Comparison of ENCODE assay signal across 20 cellular contexts in the genomic region with DNA sequence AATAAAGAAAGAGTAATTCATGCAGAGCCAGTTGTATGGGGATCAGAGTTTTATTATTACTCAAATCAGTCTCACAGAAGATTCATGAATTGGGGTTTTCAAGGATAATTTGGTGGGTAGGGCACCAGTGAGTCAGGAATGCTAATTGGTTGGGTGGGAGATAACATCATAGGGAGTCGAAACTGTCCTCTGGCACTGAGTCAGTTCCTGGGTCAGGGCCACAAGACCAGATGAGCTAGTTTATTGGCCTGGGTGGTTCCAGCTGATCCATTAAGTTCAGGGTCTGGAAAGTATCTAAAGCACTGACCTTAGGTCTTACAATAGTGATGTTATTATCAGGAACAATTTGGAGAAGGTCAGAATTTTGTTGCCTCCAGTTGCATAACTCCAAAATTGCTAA.
DNase-seq lines count a peak whose midpoint lies in the region; ATAC-seq and TF ChIP-seq lines count a peak whose summit lies in the region.
"Had no signal": no experiment of that assay in that cellular context is flagged by ENCODE, and none has a peak within 500 bp of the region (broad histone marks: within the 10 kb centered on the region; RNA-seq: fewer than 3 reads in every experiment).

No MANE protein-coding gene starts in this region.

- no peaks in the 10 kb centered on the region for H3K36me3 ChIP-seq in SK-N-SH (replicated peaks in 1 of 2; ENCODE audit: control insufficient read depth in 1 of 2, insufficient read depth in 2 of 2, low read length in 1 of 2)
- H3K36me3 ChIP-seq: BLaER1, HAP-1 had no signal

- no peak overlapping the region for H3K9ac ChIP-seq in SK-N-SH
- H3K9ac ChIP-seq: BLaER1 had no signal

- POLR2A ChIA-PET in SK-N-SH (lab: Yijun Ruan, JAX) = no interaction called here

- no peaks in the 10 kb centered on the region for H3F3A ChIP-seq in SK-N-SH (replicated peaks; ENCODE audit: insufficient read depth)

- TF ChIP-seq RAD21 in SK-N-SH (IDR thresholded peaks at IDR 0.05; ENCODE audit: low read length) = no peak

- WGBS in SK-N-SH (ENCODE audit: low lambda C conversion rate) = 17% methylated on average over 1 of the region's 1 CpG

- no peaks in the 10 kb centered on the region for H3K4me1 ChIP-seq in SK-N-SH (ENCODE audit: control insufficient read depth in 1 of 2, insufficient read depth in 2 of 2, low read depth in 1 of 2, low read length in 1 of 2)
- H3K4me1 ChIP-seq: BLaER1 had no signal

- no peak overlapping the region for H3K27ac ChIP-seq in SK-N-SH (ENCODE audit: low read depth in 2 of 2, low read length in 1 of 2)
- H3K27ac ChIP-seq: 22Rv1, BLaER1, HL-60 had no signal

- no peaks in the 10 kb centered on the region for H3K9me3 ChIP-seq in SK-N-SH
- H3K9me3 ChIP-seq: BLaER1, HAP-1 had no signal

- H3K4me2 ChIP-seq in SK-N-SH = no peak overlapping the region
- H3K4me2 ChIP-seq: BLaER1 had no signal

- H2AFZ ChIP-seq in SK-N-SH (ENCODE audit: low read depth) = no peak overlapping the region

- ATAC-seq in SK-N-SH treated with all-trans-retinoic acid at 6 μM for 48 hours = no peak
- ATAC-seq in HG02884 (IDR thresholded peaks at IDR 0.05; ENCODE audit: unreplicated experiment) = no peak
- ATAC-seq in GM19023 (IDR thresholded peaks at IDR 0.05; ENCODE audit: unreplicated experiment) = no peak
- ATAC-seq: CD8-positive, alpha-beta T cell; K562; Panc1; Right ventricle myocardium inferior had no signal

- H3K79me2 ChIP-seq in SK-N-SH (ENCODE audit: insufficient read depth) = no peaks in the 10 kb centered on the region

- TF ChIP-seq CTCF in SK-N-SH (IDR thresholded peaks at IDR 0.05) = no peak

- H3K27me3 ChIP-seq in SK-N-SH (ENCODE audit: insufficient read depth) = no peaks in the 10 kb centered on the region
- H3K27me3 ChIP-seq: BLaER1 had no signal

- CTCF ChIA-PET in SK-N-SH (lab: Yijun Ruan, JAX) = no interaction called here

- DNase-seq in SK-N-SH = no peak
- peak; percentile 5 for DNase-seq in T1000 (lab: John Stamatoyannopoulos, UW)
- peak; percentile 2 for DNase-seq in glomerular visceral epithelial cell (ENCODE audit: extremely low spot score)
- DNase-seq in amniotic stem cell (lab: John Stamatoyannopoulos, UW) = no peak
- DNase-seq in amygdala (lab: John Stamatoyannopoulos, UW) = no peak
- DNase-seq: CD8-positive, alpha-beta T cell; DMS79; NCI-H1436 treated with DMSO at 0.1 percent for 48 hours; NCI-H2029 treated with DMSO at 0.1 percent for 48 hours; NCI-H524 had no signal

- no peak overlapping the region for H3K4me3 ChIP-seq in SK-N-SH (ENCODE audit: low read depth in 2 of 2, low read length in 1 of 2)
- H3K4me3 ChIP-seq: BLaER1, HAP-1, K562 had no signal

- no peaks in the 10 kb centered on the region for H4K20me1 ChIP-seq in SK-N-SH (ENCODE audit: insufficient read depth)
- H4K20me1 ChIP-seq: BLaER1 had no signal

- no peaks in the 10 kb centered on the region for H3K9me2 ChIP-seq in SK-N-SH

- no peak for TF ChIP-seq EP300 in SK-N-SH (IDR thresholded peaks at IDR 0.05; ENCODE audit: borderline replicate concordance in 1 of 2, low read depth in 1 of 2, low read length in 1 of 2)

TF ChIP-seq in SK-N-SH treated with all-trans-retinoic acid at 6 μM for 48 hours, 23 proteins besides CTCF, POLR2A, EP300 and RAD21:
- peak; percentile 39; the same call in 1 of the 2 replicates for TF ChIP-seq ISL1 (CRISPR knock-in tag; IDR thresholded peaks at IDR 0.05)
- no peak for TF ChIP-seq CSDC2 (CRISPR knock-in tag; IDR thresholded peaks at IDR 0.05)

TF ChIP-seq in SK-N-SH, 30 proteins besides CTCF, POLR2A, EP300 and RAD21:
- TF ChIP-seq SMC3 (IDR thresholded peaks at IDR 0.05; ENCODE audit: low read depth, low read length) (no peak), FOXM1 (IDR thresholded peaks at IDR 0.05; ENCODE audit: low read depth) (no peak), MXI1 (IDR thresholded peaks at IDR 0.05; ENCODE audit: low read depth, low read length) (no peak), TAF1 (IDR thresholded peaks at IDR 0.05; ENCODE audit: borderline replicate concordance, low read depth, low read length) (no peak), EZH2phosphoT487 (IDR thresholded peaks at IDR 0.05; ENCODE audit: borderline replicate concordance, low read depth) (no peak), GATA2 (CRISPR knock-in tag; IDR thresholded peaks at IDR 0.05) (no peak), NFIC (IDR thresholded peaks at IDR 0.05; ENCODE audit: borderline replicate concordance) (no peak), TEAD4 (IDR thresholded peaks at IDR 0.05; ENCODE audit: borderline replicate concordance, insufficient read depth) (no peak), MAX (IDR thresholded peaks at IDR 0.05; ENCODE audit: low read depth) (no peak), GABPA (IDR thresholded peaks at IDR 0.05; ENCODE audit: low read depth) (no peak), FOSL2 (IDR thresholded peaks at IDR 0.05; ENCODE audit: borderline replicate concordance, low read depth) (no peak), FOXJ3 (CRISPR knock-in tag; IDR thresholded peaks at IDR 0.05) (no peak)
- TF ChIP-seq, protein P1, sequence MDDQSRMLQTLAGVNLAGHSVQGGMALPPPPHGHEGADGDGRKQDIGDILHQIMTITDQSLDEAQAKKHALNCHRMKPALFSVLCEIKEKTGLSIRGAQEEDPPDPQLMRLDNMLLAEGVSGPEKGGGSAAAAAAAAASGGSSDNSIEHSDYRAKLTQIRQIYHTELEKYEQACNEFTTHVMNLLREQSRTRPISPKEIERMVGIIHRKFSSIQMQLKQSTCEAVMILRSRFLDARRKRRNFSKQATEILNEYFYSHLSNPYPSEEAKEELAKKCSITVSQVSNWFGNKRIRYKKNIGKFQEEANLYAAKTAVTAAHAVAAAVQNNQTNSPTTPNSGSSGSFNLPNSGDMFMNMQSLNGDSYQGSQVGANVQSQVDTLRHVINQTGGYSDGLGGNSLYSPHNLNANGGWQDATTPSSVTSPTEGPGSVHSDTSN (IDR thresholded peaks at IDR 0.05) = no peak
- TF ChIP-seq, protein P2, sequence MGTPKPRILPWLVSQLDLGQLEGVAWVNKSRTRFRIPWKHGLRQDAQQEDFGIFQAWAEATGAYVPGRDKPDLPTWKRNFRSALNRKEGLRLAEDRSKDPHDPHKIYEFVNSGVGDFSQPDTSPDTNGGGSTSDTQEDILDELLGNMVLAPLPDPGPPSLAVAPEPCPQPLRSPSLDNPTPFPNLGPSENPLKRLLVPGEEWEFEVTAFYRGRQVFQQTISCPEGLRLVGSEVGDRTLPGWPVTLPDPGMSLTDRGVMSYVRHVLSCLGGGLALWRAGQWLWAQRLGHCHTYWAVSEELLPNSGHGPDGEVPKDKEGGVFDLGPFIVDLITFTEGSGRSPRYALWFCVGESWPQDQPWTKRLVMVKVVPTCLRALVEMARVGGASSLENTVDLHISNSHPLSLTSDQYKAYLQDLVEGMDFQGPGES (IDR thresholded peaks at IDR 0.05; ENCODE audit: low read depth, low read length) = no peak
- TF ChIP-seq, protein P3, sequence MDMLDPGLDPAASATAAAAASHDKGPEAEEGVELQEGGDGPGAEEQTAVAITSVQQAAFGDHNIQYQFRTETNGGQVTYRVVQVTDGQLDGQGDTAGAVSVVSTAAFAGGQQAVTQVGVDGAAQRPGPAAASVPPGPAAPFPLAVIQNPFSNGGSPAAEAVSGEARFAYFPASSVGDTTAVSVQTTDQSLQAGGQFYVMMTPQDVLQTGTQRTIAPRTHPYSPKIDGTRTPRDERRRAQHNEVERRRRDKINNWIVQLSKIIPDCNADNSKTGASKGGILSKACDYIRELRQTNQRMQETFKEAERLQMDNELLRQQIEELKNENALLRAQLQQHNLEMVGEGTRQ (IDR thresholded peaks at IDR 0.05; ENCODE audit: borderline replicate concordance, low read depth, low read length) = no peak

Comparison
In these comparisons a context has a peak if more than half of its experiments do, and no peak if none do; other contexts are left out.
1. DNase-seq: peak in T1000 (single experiment) and glomerular visceral epithelial cell (single experiment); none in SK-N-SH (single experiment), amniotic stem cell (single experiment) and amygdala (0 of 56).